23 cellular contexts compared by ENCODE assay signal in the genomic region with DNA sequence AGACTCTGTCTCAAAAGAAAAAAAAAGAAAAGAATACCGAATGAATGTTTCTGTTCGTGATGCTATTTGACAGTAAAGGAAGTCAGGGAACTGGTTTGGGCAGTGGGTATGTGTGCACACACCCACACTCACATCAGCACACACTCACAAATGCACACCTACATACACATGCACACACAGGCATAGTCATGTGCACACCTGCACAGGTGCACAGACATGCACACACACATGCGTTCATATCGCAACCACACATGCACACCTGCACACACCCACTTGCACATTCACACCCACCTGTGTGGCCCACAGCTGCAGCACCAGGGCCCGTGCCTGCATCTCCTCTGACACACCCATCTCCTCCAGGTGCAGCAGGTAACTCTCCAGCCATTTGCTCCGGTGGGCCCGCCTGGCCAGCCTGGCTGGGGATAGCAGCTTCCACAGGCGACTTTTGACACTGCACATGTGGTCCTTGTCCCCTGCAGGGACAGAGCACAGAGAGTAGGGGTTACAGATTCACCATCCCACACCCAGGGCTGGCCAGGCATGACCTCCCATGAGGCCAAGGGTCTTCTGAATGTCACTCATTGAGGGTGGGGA. TPM values are rescaled to one million over a fixed set of nuclear protein-coding genes. Genes with fewer than 3 reads are reported as not detected.
"Had no signal": no experiment of that assay in that cellular context is flagged by ENCODE, and none has a peak within 500 bp of the region (broad histone marks: within the 10 kb centered on the region; RNA-seq: fewer than 3 reads in every experiment).

No MANE protein-coding gene starts in this region.

- H3K4me2 ChIP-seq: SK-N-SH had no signal

- H3K9me3 ChIP-seq: SK-N-SH had no signal

- H3K27ac ChIP-seq: RWPE1 had no signal

- DNase-seq: KBM-7, MV-4-11, NCI-H1048, NCI-H1105, NCI-H1417, NCI-H1436 treated with DMSO at 0.1 percent for 48 hours, NCI-H1694, NCI-H187 treated with DMSO at 0.1 percent for 48 hours, NCI-H2029 treated with DMSO at 0.1 percent for 48 hours, NCI-H226, NCI-H446, NCI-H510A, NCI-H524 treated with DMSO at 0.1 percent for 48 hours, NCI-H69, NCI-H774, PC-3, SHP77, SK-N-SH, SW 1271 had no signal

- ATAC-seq: Panc1, PC-3 had no signal

- H3K9ac ChIP-seq: SK-N-SH had no signal

RNA-seq across cellular contexts. Expression of gene KCNB1, which starts 41.4 kb away (rescaled TPM):
- total RNA-seq: OCI-LY7 had no signal

RNA-seq across cellular contexts. Expression of gene PTGIS, which starts 44.1 kb away (rescaled TPM):
- total RNA-seq: MCF 10A, OCI-LY7 had no signal
